Comparison of ENCODE assay signal across 24 cellular contexts in genomic region chr2:36469267-36469561, GRCh38.
A peak's percentile ranks its signal among the peaks of the same experiment; 100 is the strongest.
DNase-seq lines count a peak whose midpoint lies in the region; ATAC-seq and TF ChIP-seq lines count a peak whose summit lies in the region.
"Had no signal": no experiment of that assay in that cellular context is flagged by ENCODE, and none has a peak within 500 bp of the region (broad histone marks: within the 10 kb centered on the region; RNA-seq: fewer than 3 reads in every experiment).

No MANE protein-coding gene starts in this region.

- in situ Hi-C loops in mammary epithelial cell (cut with MboI; ENCODE audit: low sequenced_read_pairs in 2 of 2) = no loop called here

- WGBS in right cardiac atrium = 61% methylated on average over 2 of the region's 2 CpGs
- WGBS in mammary epithelial cell (ENCODE audit: low coverage, missing lambda C conversion rate) = 100% methylated on average over 2 of the region's 2 CpGs
- 12 to 13% methylated on average over 2 of the region's 2 CpGs for WGBS in aorta, 2 donors

- CTCF ChIA-PET in mammary epithelial cell (lab: Charles Lee; ENCODE audit: low non-redundant PET) = no interaction called here

- ATAC-seq in Right ventricle myocardium superior (ENCODE audit: poor library complexity) = peak; percentile 22
- no peak for ATAC-seq in right cardiac atrium
- ATAC-seq in aorta (ENCODE audit: low FRiP score) = no peak
- no peak for ATAC-seq in GM18498 (IDR thresholded peaks at IDR 0.05; ENCODE audit: unreplicated experiment)
- ATAC-seq: A549; activated CD8-positive, alpha-beta T cell treated with anti-CD3 and anti-CD28 coated beads, Interleukin-2, amount 10 ng/mL, durations not matched to agents 7 days and 5 days had no signal

- no peak for DNase-seq in Right ventricle myocardium superior
- no peak for DNase-seq in right cardiac atrium
- DNase-seq in mammary epithelial cell = no peak
- no peak for DNase-seq in osteoblast (ENCODE audit: insufficient read length, low spot score, missing footprints)
- DNase-seq in aorta = no peak
- no peak for DNase-seq in NCI-H1092 (lab: John Stamatoyannopoulos, UW)
- DNase-seq in NCI-H82 treated with DMSO at 0.1 percent for 48 hours (lab: John Stamatoyannopoulos, UW; ENCODE audit: unreplicated experiment) = no peak
- DNase-seq: activated CD4-positive, CD25-positive, alpha-beta regulatory T cell; activated CD8-positive, alpha-beta T cell treated with anti-CD3 and anti-CD28 coated beads, Interleukin-2, amount 10 ng/mL, durations not matched to agents 7 days and 5 days; activated naive CD4-positive, alpha-beta T cell; activated T-cell treated with anti-CD3 and anti-CD28 coated beads, Interleukin-2, amount 50 U/mL, for 1 hour; amygdala; cerebellar nuclear complex; effector CD8-positive, alpha-beta T cell; glutamatergic neuron; left cardiac atrium; midbrain; NCI-H187; stimulated activated CD8-positive, alpha-beta memory T cell treated with anti-CD3 and anti-CD28 coated beads, Interleukin-4, amount 100 ng/mL, for 48 hours had no signal

- no peak overlapping the region for H3K4me3 ChIP-seq in right cardiac atrium (ENCODE audit: low read length)
- no peak overlapping the region for H3K4me3 ChIP-seq in mammary epithelial cell (replicated peaks in 1 of 3; ENCODE audit: insufficient read depth in 1 of 3, low read depth in 2 of 3, low read length in 3 of 3)
- H3K4me3 ChIP-seq in osteoblast (ENCODE audit: insufficient read depth, low read length) = no peak overlapping the region
- no peak overlapping the region for H3K4me3 ChIP-seq in aorta (ENCODE audit: low read length in 2 of 2)
- H3K4me3 ChIP-seq: A549, prostate gland, vagina had no signal

- dilution Hi-C loops in mammary epithelial cell (cut with HindIII; ENCODE audit: low sequenced_read_pairs) = no loop called here

- H3K79me2 ChIP-seq in mammary epithelial cell (ENCODE audit: insufficient read depth, low read length) = peaks cover 36% of the 10 kb centered on the region
- H3K79me2 ChIP-seq in osteoblast (ENCODE audit: insufficient read depth, low read length) = peaks cover 58% of the 10 kb centered on the region

- H3K27me3 ChIP-seq in right cardiac atrium (ENCODE audit: control insufficient read depth, insufficient read depth) (no peaks in the 10 kb centered on the region), mammary epithelial cell (ENCODE audit: insufficient read depth, low read length) (no peaks in the 10 kb centered on the region), osteoblast (ENCODE audit: insufficient read depth, low read length) (no peaks in the 10 kb centered on the region), aorta (ENCODE audit: control insufficient read depth in 1 of 2, insufficient read depth in 2 of 2, low read length in 1 of 2) (no peaks in the 10 kb centered on the region)
- H3K27me3 ChIP-seq: vagina had no signal

- TSS peak; percentile 81 for BruUV-seq in mammary epithelial cell (replicated peaks; lab: Mats Ljungman, UMichigan)

- H3K4me1 ChIP-seq in right cardiac atrium (ENCODE audit: control insufficient read depth, insufficient read depth, low read length) (peaks cover 5% of the 10 kb centered on the region), mammary epithelial cell (ENCODE audit: insufficient read depth, low read length) (peaks cover 18% of the 10 kb centered on the region), osteoblast (ENCODE audit: insufficient read depth, low read length) (peaks cover 33% of the 10 kb centered on the region), aorta (ENCODE audit: control insufficient read depth in 1 of 2, insufficient read depth in 2 of 2, low read length in 2 of 2) (peaks cover 6% of the 10 kb centered on the region in 2 donors)
- H3K4me1 ChIP-seq: prostate gland had no signal

- no peaks in the 10 kb centered on the region for H4K20me1 ChIP-seq in mammary epithelial cell (ENCODE audit: insufficient read depth, low read length)
- H4K20me1 ChIP-seq in osteoblast (ENCODE audit: insufficient read depth, low read length) = no peaks in the 10 kb centered on the region

- peak overlapping the region; percentile 29 for H3K9ac ChIP-seq in mammary epithelial cell (ENCODE audit: insufficient read depth, low read length)

- H2AFZ ChIP-seq in mammary epithelial cell (ENCODE audit: low read depth, low read length) = no peak overlapping the region
- H2AFZ ChIP-seq in osteoblast (ENCODE audit: low read length) = no peak overlapping the region

- intact Hi-C loops in Right ventricle myocardium superior (cut with DNase I) = no loop called here
- intact Hi-C loops in right cardiac atrium (cut with DNase I) = loop anchor here in 1 of 4 donors (10.0 kb wide), 1 partner anchor 54 kb away; no protein-coding TSS in a partner anchor
- intact Hi-C loops in mammary epithelial cell (cut with micrococcal nuclease) = no loop called here
- intact Hi-C loops in aorta (cut with DNase I) = no loop called here

- TF ChIP-seq CTCF in mammary epithelial cell (conservative IDR thresholded peaks at IDR 0.05 in 1 of 2, IDR thresholded peaks at IDR 0.05 in 1 of 2; ENCODE audit: extremely low read depth in 1 of 2, insufficient read depth in 1 of 2, low read depth in 1 of 2, low read length in 2 of 2) (no peak), osteoblast (IDR thresholded peaks at IDR 0.05; ENCODE audit: extremely low read depth, low read depth, low read length) (no peak)

- no peak overlapping the region for H3K4me2 ChIP-seq in mammary epithelial cell (ENCODE audit: insufficient read depth, low read depth, low read length)
- peak overlapping the region; percentile 18 for H3K4me2 ChIP-seq in osteoblast (ENCODE audit: insufficient read depth, low read length)
- H3K4me2 ChIP-seq: A549 had no signal

- H3K9me3 ChIP-seq in right cardiac atrium (ENCODE audit: control insufficient read depth, low read length) = no peaks in the 10 kb centered on the region
- H3K9me3 ChIP-seq in mammary epithelial cell (replicated peaks; ENCODE audit: insufficient read depth, low read length) = peaks cover 9% of the 10 kb centered on the region
- peaks cover 2% of the 10 kb centered on the region for H3K9me3 ChIP-seq in osteoblast (ENCODE audit: low read depth, low read length)
- no peaks in the 10 kb centered on the region for H3K9me3 ChIP-seq in aorta (ENCODE audit: control insufficient read depth, low read length)
- H3K9me3 ChIP-seq: prostate gland, vagina had no signal

- H3K36me3 ChIP-seq in mammary epithelial cell (ENCODE audit: insufficient read depth, low read length) (peaks cover 15% of the 10 kb centered on the region), osteoblast (ENCODE audit: insufficient read depth, low read length) (peaks cover 98% of the 10 kb centered on the region), aorta (ENCODE audit: control insufficient read depth in 1 of 2, insufficient read depth in 2 of 2, low read length in 1 of 2) (peaks cover 0 to 7% of the 10 kb centered on the region in 2 donors)
- H3K36me3 ChIP-seq: prostate gland, vagina had no signal

- no peak overlapping the region for H3K27ac ChIP-seq in right cardiac atrium (ENCODE audit: low read length)
- H3K27ac ChIP-seq in mammary epithelial cell (ENCODE audit: insufficient read depth, low read depth, low read length) = peak overlapping the region; percentile 54
- peak overlapping the region; percentile 92 for H3K27ac ChIP-seq in osteoblast (ENCODE audit: low read depth, low read length)
- H3K27ac ChIP-seq in aorta (ENCODE audit: low read depth in 1 of 2, low read length in 2 of 2) = peak overlapping the region; percentile 83 to 95
- H3K27ac ChIP-seq: A549, C4-2B, prostate gland, vagina had no signal
